In genomic region chr6:119346914-119347313, GRCh38 we compare ENCODE assay signal across 8 cellular contexts. TPM values are rescaled to one million over a fixed set of nuclear protein-coding genes. Genes with fewer than 3 reads are reported as not detected.
DNase-seq lines count a peak whose midpoint lies in the region; ATAC-seq and TF ChIP-seq lines count a peak whose summit lies in the region.

No MANE protein-coding gene starts in this region.

- peaks cover 8% of the 10 kb centered on the region for H3K36me3 Mint-ChIP-seq in CD8-positive, alpha-beta T cell
- no peaks in the 10 kb centered on the region for H3K36me3 Mint-ChIP-seq in progenitor cell of endocrine pancreas (ENCODE audit: insufficient read depth)

- H3K27ac Mint-ChIP-seq in CD8-positive, alpha-beta T cell, result peak overlapping the region; percentile 16
- H3K27ac Mint-ChIP-seq in progenitor cell of endocrine pancreas, result no peak overlapping the region

- peaks cover 57% of the 10 kb centered on the region for H3K4me1 Mint-ChIP-seq in CD8-positive, alpha-beta T cell (ENCODE audit: low read depth)
- H3K4me1 Mint-ChIP-seq in progenitor cell of endocrine pancreas (ENCODE audit: low read depth), result peaks cover 17% of the 10 kb centered on the region

- H3K36me3 ChIP-seq in CD8-positive, alpha-beta T cell (ENCODE audit: insufficient read depth, low read length), result no peaks in the 10 kb centered on the region
- no peaks in the 10 kb centered on the region for H3K36me3 ChIP-seq in esophagus muscularis mucosa

- peaks cover 30% of the 10 kb centered on the region for H3K4me1 ChIP-seq in CD8-positive, alpha-beta T cell (ENCODE audit: insufficient read depth, low read length)
- H3K4me1 ChIP-seq in esophagus muscularis mucosa, result peaks cover 12 to 60% (median 58%) of the 10 kb centered on the region in 4 donors

- no peak overlapping the region for H3K27ac ChIP-seq in CD8-positive, alpha-beta T cell (ENCODE audit: low read depth, low read length)
- H3K27ac ChIP-seq in esophagus muscularis mucosa (replicated peaks in 1 of 4), result peak overlapping the region; percentile 96 to 98 (median 98)

- H3K4me3 ChIP-seq in CD8-positive, alpha-beta T cell (ENCODE audit: low read depth, low read length), result no peak overlapping the region
- H3K4me3 ChIP-seq in esophagus muscularis mucosa, result peak overlapping the region; percentile 75 to 97 (median 96)

- CTCF ChIA-PET in CD8-positive, alpha-beta T cell (lab: Charles Lee), result interaction anchor here (0.7 to 4.0 kb wide), 5 partner anchors 10 to 237 kb away, joined by 3 to 33 read pairs (median 3); no protein-coding TSS in a partner anchor

- WGBS in esophagus muscularis mucosa, result 13% methylated on average over 1 of the region's 1 CpG

- intact Hi-C loops in CD8-positive, alpha-beta T cell (cut with DNase I, micrococcal nuclease), result loop anchor here (5.0 to 10.0 kb wide), 5 partner anchors 272 to 1988 kb away; partner anchors contain the start of genes ASF1A (in 2 of the 2), NUS1 (in 2 of the 2), FAM184A (in 1 of the 2) and GOPC (in 1 of the 2)
- intact Hi-C loops in esophagus muscularis mucosa (cut with DNase I), result loop anchor here (5.0 kb wide), 2 partner anchors 195 to 200 kb away; no protein-coding TSS in a partner anchor

- no peak for TF ChIP-seq POLR2A in esophagus muscularis mucosa (IDR thresholded peaks at IDR 0.05; ENCODE audit: low read depth)

- H3K4me3 Mint-ChIP-seq in CD8-positive, alpha-beta T cell, result peak overlapping the region; percentile 90
- peak overlapping the region; percentile 81 for H3K4me3 Mint-ChIP-seq in progenitor cell of endocrine pancreas (ENCODE audit: low read depth)

- no peaks in the 10 kb centered on the region for H3K9me3 ChIP-seq in CD8-positive, alpha-beta T cell (ENCODE audit: low read length)
- H3K9me3 ChIP-seq in esophagus muscularis mucosa, result no peaks in the 10 kb centered on the region

- no peaks in the 10 kb centered on the region for H3K27me3 ChIP-seq in CD8-positive, alpha-beta T cell (ENCODE audit: insufficient read depth, low read length)
- H3K27me3 ChIP-seq in esophagus muscularis mucosa, result no peaks in the 10 kb centered on the region

- no peaks in the 10 kb centered on the region for H3K9me3 Mint-ChIP-seq in CD8-positive, alpha-beta T cell
- H3K9me3 Mint-ChIP-seq in progenitor cell of endocrine pancreas (ENCODE audit: low read depth), result no peaks in the 10 kb centered on the region

- ATAC-seq in CD8-positive, alpha-beta T cell, result no peak
- no peak for ATAC-seq in HG03175 (IDR thresholded peaks at IDR 0.05; ENCODE audit: unreplicated experiment)

- DNase-seq in CD8-positive, alpha-beta T cell, result no peak
- DNase-seq in NCI-H82 (lab: John Stamatoyannopoulos, UW) (peak; percentile 76), esophagus muscularis mucosa (ENCODE audit: extremely low spot score) (no peak), progenitor cell of endocrine pancreas (ENCODE audit: low spot score, unreplicated experiment) (no peak), DMS114 treated with DMSO at 0.1 percent for 48 hours (lab: John Stamatoyannopoulos, UW; ENCODE audit: unreplicated experiment) (no peak), SHP77 (lab: John Stamatoyannopoulos, UW) (no peak)
- DNase-seq in activated CD4-positive, CD25-positive, alpha-beta regulatory T cell (lab: John Stamatoyannopoulos, UW), result no peak

- TF ChIP-seq EP300 in esophagus muscularis mucosa (IDR thresholded peaks at IDR 0.05), result no peak

- POLR2A ChIA-PET in CD8-positive, alpha-beta T cell (lab: Charles Lee), result interaction anchor here (1.6 to 3.2 kb wide), 3 partner anchors 9 to 33 kb away, joined by 8 to 24 read pairs (median 13); no protein-coding TSS in a partner anchor

- no peak for TF ChIP-seq CTCF in CD8-positive, alpha-beta T cell (IDR thresholded peaks at IDR 0.05)
- TF ChIP-seq CTCF in esophagus muscularis mucosa (IDR thresholded peaks at IDR 0.05), result no peak
- TF ChIP-seq CTCF in progenitor cell of endocrine pancreas (IDR thresholded peaks at IDR 0.05; ENCODE audit: unreplicated experiment), result no peak

- H3K27me3 Mint-ChIP-seq in CD8-positive, alpha-beta T cell (ENCODE audit: low read depth), result no peaks in the 10 kb centered on the region
- peaks cover 4% of the 10 kb centered on the region for H3K27me3 Mint-ChIP-seq in progenitor cell of endocrine pancreas

RNA-seq across cellular contexts. Expression of gene MAN1A1, which starts 2.6 kb away (rescaled TPM):
- 1 to 10 TPM; 8.4 to 8.5 TPM for total RNA-seq in CD8-positive, alpha-beta T cell
- total RNA-seq in esophagus muscularis mucosa (100 to 1,000 TPM in 2 of 4 donors, 10 to 100 TPM in 2; 79.4 to 125 (median 101) TPM), progenitor cell of endocrine pancreas (27.6 and 29.3 TPM in 2 replicates)
